Comparison of ENCODE assay signal across 14 cellular contexts in the genomic region with DNA sequence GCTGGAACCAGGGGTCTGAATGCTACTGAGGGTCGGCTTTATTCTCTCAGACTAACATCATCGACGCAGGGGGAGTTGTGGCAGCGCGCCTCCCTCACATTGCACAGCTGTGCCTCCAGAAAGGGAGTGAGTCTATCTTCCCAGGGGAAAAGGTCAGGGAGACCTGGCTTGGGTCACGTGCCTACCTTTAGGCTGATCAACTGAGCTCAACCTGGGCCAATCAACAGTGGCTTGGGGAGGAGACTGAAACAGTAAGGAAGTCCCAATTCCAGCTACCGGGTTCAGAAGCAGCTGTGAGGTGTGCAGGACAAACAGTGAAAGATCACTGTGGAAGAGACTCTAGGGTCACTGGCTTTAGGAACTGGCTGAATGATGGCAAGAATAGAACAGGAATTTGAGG. TPM values are rescaled to one million over a fixed set of nuclear protein-coding genes. Genes with fewer than 3 reads are reported as not detected.
DNase-seq lines count a peak whose midpoint lies in the region; ATAC-seq and TF ChIP-seq lines count a peak whose summit lies in the region.
"Had no signal": no experiment of that assay in that cellular context is flagged by ENCODE, and none has a peak within 500 bp of the region (broad histone marks: within the 10 kb centered on the region; RNA-seq: fewer than 3 reads in every experiment).

No MANE protein-coding gene starts in this region.

- H3K27ac ChIP-seq in HEK293 (ENCODE audit: extremely low read depth, low read depth, low read length) (no peak overlapping the region), Panc1 (ENCODE audit: low read length) (no peak overlapping the region), coronary artery (peak overlapping the region in 1 of 2 donors; percentile 9)
- H3K27ac ChIP-seq: BLaER1 treated with 17β-estradiol and CSF1 and Interleukin-3, amounts not matched to agents 10 nM and 100 nM; VCaP had no signal

- H3K36me3 ChIP-seq in HEK293 (ENCODE audit: control insufficient read depth in 2 of 2, insufficient read depth in 1 of 2, low read length in 2 of 2) = no peaks in the 10 kb centered on the region
- H3K36me3 ChIP-seq in Panc1 (ENCODE audit: control insufficient read depth, insufficient read depth, low read length) = no peaks in the 10 kb centered on the region

- DNase-seq in Panc1 (ENCODE audit: low read depth, low spot score) (no peak), islet precursor cell (peak; percentile 86), renal cortical epithelial cell (ENCODE audit: low read depth) (peak; percentile 36), coronary artery (ENCODE audit: low spot score) (no peak), RKO (ENCODE audit: low spot score) (no peak)
- DNase-seq: activated naive CD4-positive, alpha-beta T cell treated with anti-CD3 and anti-CD28 coated beads, Interleukin-2, amount 50 U/mL, for 16 hours; naive thymus-derived CD4-positive, alpha-beta T cell; NCI-H2107; stimulated activated CD4-positive, alpha-beta T cell treated with anti-CD3 and anti-CD28 coated beads, Interleukin-4, amount 100 ng/mL, for 24 hours had no signal

- TF ChIP-seq CTCF in HEK293 (tag by site-specific recombination; IDR thresholded peaks at IDR 0.05) (no peak), Panc1 (IDR thresholded peaks at IDR 0.05) (no peak), coronary artery (IDR thresholded peaks at IDR 0.05) (no peak)

- BruUV-seq in Panc1 (replicated peaks; lab: Mats Ljungman, UMichigan) = no TSS peak

- CTCF ChIA-PET in HEK293 (lab: Yijun Ruan, JAX) (interaction anchor here (0.8 to 1.5 kb wide), 2 partner anchors 8 to 18 kb away, joined by 4 to 5 read pairs; no protein-coding TSS in a partner anchor), Panc1 (lab: Charles Lee) (no interaction called here)

- H3K4me3 ChIP-seq in HEK293 (ENCODE audit: low read depth, low read length) = no peak overlapping the region
- no peak overlapping the region for H3K4me3 ChIP-seq in Panc1 (ENCODE audit: low read depth in 2 of 2, low read length in 2 of 2)
- H3K4me3 ChIP-seq in coronary artery = no peak overlapping the region
- H3K4me3 ChIP-seq: BLaER1 treated with 17β-estradiol and CSF1 and Interleukin-3, amounts not matched to agents 10 nM and 100 nM had no signal

- H3K27me3 ChIP-seq in Panc1 (ENCODE audit: control insufficient read depth, insufficient read depth, low read length) = no peaks in the 10 kb centered on the region
- H3K27me3 ChIP-seq: BLaER1 treated with 17β-estradiol and CSF1 and Interleukin-3, amounts not matched to agents 10 nM and 100 nM had no signal

- in situ Hi-C loops in Panc1 (cut with HindIII; ENCODE audit: low pct_unique_long_range_greater_than_20kb, low sequenced_read_pairs) = no loop called here

- POLR2A ChIA-PET in HEK293 (lab: Yijun Ruan, JAX) (interaction anchor here (0.9 to 1.7 kb wide), 6 partner anchors 9 to 47 kb away, joined by 3 to 7 read pairs (median 4); a partner anchor contains a TSS), Panc1 (lab: Charles Lee) (no interaction called here)

- H3K4me1 ChIP-seq in HEK293 (ENCODE audit: control insufficient read depth, insufficient read depth, low read length) (no peaks in the 10 kb centered on the region), Panc1 (ENCODE audit: control insufficient read depth, insufficient read depth, low read length) (no peaks in the 10 kb centered on the region)

- intact Hi-C loops in Panc1 (cut with micrococcal nuclease; ENCODE audit: unreplicated experiment) = no loop called here

- H3K9me3 ChIP-seq in HEK293 (ENCODE audit: control insufficient read depth, insufficient read depth, low read depth, low read length) (no peaks in the 10 kb centered on the region), Panc1 (ENCODE audit: control insufficient read depth, insufficient read depth, low read depth, low read length) (no peaks in the 10 kb centered on the region)

- ATAC-seq in Panc1 = peak; percentile 60
- ATAC-seq in GM19351 (IDR thresholded peaks at IDR 0.05; ENCODE audit: unreplicated experiment) = no peak
- ATAC-seq: naive thymus-derived CD4-positive, alpha-beta T cell; SK-N-SH treated with all-trans-retinoic acid at 6 μM for 48 hours had no signal

TF ChIP-seq in HEK293, 187 proteins besides CTCF, POLR2A, EP300 and RAD21:
- TF ChIP-seq ZNF214 (tag by site-specific recombination; IDR thresholded peaks at IDR 0.05; ENCODE audit: borderline replicate concordance) = no peak
- no peak for TF ChIP-seq RBAK (tag by site-specific recombination; IDR thresholded peaks at IDR 0.05)
- peak; percentile 85 for TF ChIP-seq WT1 (tag by site-specific recombination; IDR thresholded peaks at IDR 0.05)

RNA-seq across cellular contexts. Expression of a gene that starts 14.3 kb away (rescaled TPM):
- total RNA-seq in Panc1 (2021; ENCODE audit: unreplicated experiment) = 6.9 TPM
- polyA plus RNA-seq in Panc1 (2012; ENCODE audit: insufficient read length) = 3.8 TPM
- total RNA-seq in renal cortical epithelial cell = 20.7 and 61.9 TPM in 2 replicates

RNA-seq across cellular contexts. Expression of a gene that starts 46.9 kb away (rescaled TPM):
- total RNA-seq in Panc1 (2021; ENCODE audit: unreplicated experiment) (20.0 TPM), renal cortical epithelial cell (22.4 and 43.0 TPM in 2 replicates)
- polyA plus RNA-seq in Panc1 (2012; ENCODE audit: insufficient read length) = 10.3 TPM

Comparison
In these comparisons a context has a peak if more than half of its experiments do, and no peak if none do; other contexts are left out.
1. DNase-seq: peak in islet precursor cell (single experiment) and renal cortical epithelial cell (single experiment); none in Panc1 (single experiment), coronary artery (single experiment) and RKO (single experiment).